9 cellular contexts compared by ENCODE assay signal in genomic region chr16:8675183-8676159, GRCh38. TPM values are rescaled to one million over a fixed set of nuclear protein-coding genes. Genes with fewer than 3 reads are reported as not detected.
DNase-seq lines count a peak whose midpoint lies in the region; ATAC-seq and TF ChIP-seq lines count a peak whose summit lies in the region.
"Had no signal": no experiment of that assay in that cellular context is flagged by ENCODE, and none has a peak within 500 bp of the region (broad histone marks: within the 10 kb centered on the region; RNA-seq: fewer than 3 reads in every experiment).

No MANE protein-coding gene starts in this region.

- TF ChIP-seq CTCF in left lung (IDR thresholded peaks at IDR 0.05), result no peak

- no peaks in the 10 kb centered on the region for H3K36me3 ChIP-seq in iPS-18a (ENCODE audit: control insufficient read depth, low read depth, low read length)
- H3K36me3 ChIP-seq in left lung, result no peaks in the 10 kb centered on the region
- H3K36me3 ChIP-seq: adrenal gland had no signal

- H3K9me3 ChIP-seq in iPS-18a (ENCODE audit: control insufficient read depth, low read depth, low read length) (no peaks in the 10 kb centered on the region), left lung (no peaks in the 10 kb centered on the region)
- H3K9me3 ChIP-seq: adrenal gland had no signal

- DNase-seq in NCI-H2227 (lab: John Stamatoyannopoulos, UW; ENCODE audit: unreplicated experiment) (peak; percentile 19), NCI-H2227 treated with DMSO at 0.1 percent for 48 hours (lab: John Stamatoyannopoulos, UW) (no peak), activated T-cell treated with anti-CD3 and anti-CD28 coated beads for 48 hours (ENCODE audit: low read depth) (peak; percentile 44), NCI-H524 (lab: John Stamatoyannopoulos, UW) (no peak), hippocampal formation (lab: John Stamatoyannopoulos, UW) (no peak), left lung (no peak)
- peak; percentile 13 to 26 (median 23) for DNase-seq in stimulated activated CD4-positive, alpha-beta T cell treated with anti-CD3 and anti-CD28 coated beads, TNF-alpha, amount 100 ng/mL, for 1 hour (ENCODE audit: low read depth in 3 of 3, low spot score in 1 of 3)

- H3K9ac ChIP-seq in iPS-18a (ENCODE audit: low read length), result no peak overlapping the region

- ATAC-seq in left lung, result no peak

- H3K27me3 ChIP-seq in iPS-18a (ENCODE audit: control insufficient read depth, insufficient read depth, low read length) (peaks cover 25% of the 10 kb centered on the region), left lung (no peaks in the 10 kb centered on the region)
- H3K27me3 ChIP-seq: adrenal gland had no signal

- H3K4me1 ChIP-seq in iPS-18a (ENCODE audit: control insufficient read depth, low read depth, low read length) (peaks cover 9% of the 10 kb centered on the region), left lung (peaks cover 7 to 12% of the 10 kb centered on the region in 2 donors)

- no peak overlapping the region for H3K27ac ChIP-seq in iPS-18a (ENCODE audit: low read length)
- H3K27ac ChIP-seq in left lung, result no peak overlapping the region
- H3K27ac ChIP-seq: adrenal gland had no signal

- H3K4me3 ChIP-seq in iPS-18a (ENCODE audit: low read length) (peak overlapping the region; percentile 77), left lung (peak overlapping the region in 1 of 2 donors; percentile 56)

- intact Hi-C loops in left lung (cut with DNase I), result no loop called here

RNA-seq across cellular contexts. Expression of gene ABAT, which starts 1.1 kb away (rescaled TPM):
- 10 to 100 TPM in 1 of 2 donors, 1 to 10 TPM in 1; 8.0 to 14.1 TPM for total RNA-seq in left lung

RNA-seq across cellular contexts. Expression of gene METTL22, which starts 54.0 kb away (rescaled TPM):
- total RNA-seq in left lung, result 10 to 100 TPM; 28.2 to 43.5 TPM

Comparison
In these comparisons a context has a peak if more than half of its experiments do, and no peak if none do; other contexts are left out.
1. DNase-seq: peak in NCI-H2227 (single experiment), activated T-cell treated with anti-CD3 and anti-CD28 coated beads for 48 hours (single experiment) and stimulated activated CD4-positive, alpha-beta T cell treated with anti-CD3 and anti-CD28 coated beads, TNF-alpha, amount 100 ng/mL, for 1 hour (3 of 3); none in NCI-H2227 treated with DMSO at 0.1 percent for 48 hours (single experiment), NCI-H524 (0 of 2), hippocampal formation (0 of 2) and left lung (0 of 2).